Comparison of ENCODE assay signal across 23 cellular contexts in genomic region chr2:72153026-72153791, GRCh38. TPM values are rescaled to one million over a fixed set of nuclear protein-coding genes. Genes with fewer than 3 reads are reported as not detected.
DNase-seq lines count a peak whose midpoint lies in the region; ATAC-seq and TF ChIP-seq lines count a peak whose summit lies in the region.
"Had no signal": no experiment of that assay in that cellular context is flagged by ENCODE, and none has a peak within 500 bp of the region (broad histone marks: within the 10 kb centered on the region; RNA-seq: fewer than 3 reads in every experiment).

No MANE protein-coding gene starts in this region.

- H3K9me3 ChIP-seq in left ventricle myocardium inferior (replicated peaks): no peaks in the 10 kb centered on the region
- H3K9me3 ChIP-seq: BLaER1, breast epithelium, Caco-2 had no signal

- ATAC-seq in esophagus mucosa: no peak
- ATAC-seq: activated CD8-positive, alpha-beta T cell treated with anti-CD3 and anti-CD28 coated beads for 36 hours; GM23338; WTC11 had no signal

- H3K4me3 ChIP-seq in left ventricle myocardium inferior: no peak overlapping the region
- H3K4me3 ChIP-seq: BLaER1, breast epithelium, GM23338 had no signal

- peaks cover 20% of the 10 kb centered on the region for H3K4me1 ChIP-seq in left ventricle myocardium inferior

- no peaks in the 10 kb centered on the region for H3K36me3 ChIP-seq in left ventricle myocardium inferior
- H3K36me3 ChIP-seq: BLaER1, breast epithelium had no signal

- H3K27me3 ChIP-seq in left ventricle myocardium inferior (ENCODE audit: low read depth): peaks cover 87% of the 10 kb centered on the region

- intact Hi-C loops in cardiac septum (cut with DNase I): loop anchor here (5.0 to 10.0 kb wide), 2 partner anchors 422 to 594 kb away; no protein-coding TSS in a partner anchor
- intact Hi-C loops in left ventricle myocardium inferior (cut with micrococcal nuclease): loop anchor here (5.0 to 10.0 kb wide), 2 partner anchors 231 to 348 kb away; no protein-coding TSS in a partner anchor

- DNase-seq in cardiac septum (ENCODE audit: low spot score) (peak; percentile 56), left ventricle myocardium inferior (no peak), mucosa of gallbladder (ENCODE audit: low spot score) (peak; percentile 7), ureter (ENCODE audit: low spot score) (peak; percentile 26), GM19240 (ENCODE audit: insufficient read length, low spot score) (no peak), COLO829 (ENCODE audit: low spot score) (no peak)
- DNase-seq in activated CD8-positive, alpha-beta memory T cell treated with anti-CD3 and anti-CD28 coated beads, Interleukin-2, amount 50 U/mL, for 48 hours: peak; percentile 30
- DNase-seq: ACHN; activated CD8-positive, alpha-beta T cell treated with anti-CD3 and anti-CD28 coated beads for 36 hours; activated naive CD4-positive, alpha-beta T cell; activated T-cell treated with anti-CD3 and anti-CD28 coated beads, Interleukin-2, amount 50 U/mL, for 24 hours; amygdala; DMS79 treated with DMSO at 0.1 percent for 48 hours; naive B cell; NCI-H1417 treated with DMSO at 0.1 percent for 48 hours; T1000 had no signal

- TF ChIP-seq CTCF in left ventricle myocardium inferior (IDR thresholded peaks at IDR 0.05; ENCODE audit: borderline replicate concordance): no peak

- H3K27ac ChIP-seq in left ventricle myocardium inferior (replicated peaks): no peak overlapping the region
- H3K27ac ChIP-seq: BLaER1, breast epithelium had no signal

RNA-seq across cellular contexts. Expression of gene CYP26B1, which starts 5.5 kb away (rescaled TPM):
- total RNA-seq in cardiac septum (7.0 TPM), left ventricle myocardium inferior (1.5 TPM), mucosa of gallbladder (2.2 TPM), ureter (1.1 TPM), esophagus mucosa (1.9 TPM)
- total RNA-seq: activated CD8-positive, alpha-beta T cell treated with anti-CD3 and anti-CD28 coated beads for 36 hours; OCI-LY7 had no signal

Comparison
In these comparisons a context has a peak if more than half of its experiments do, and no peak if none do; other contexts are left out.
1. DNase-seq: peak in cardiac septum (single experiment), activated CD8-positive, alpha-beta memory T cell treated with anti-CD3 and anti-CD28 coated beads, Interleukin-2, amount 50 U/mL, for 48 hours (single experiment), mucosa of gallbladder (single experiment) and ureter (single experiment); none in left ventricle myocardium inferior (single experiment), GM19240 (single experiment) and COLO829 (single experiment).